Comparison of ENCODE assay signal across 18 cellular contexts in the genomic region with DNA sequence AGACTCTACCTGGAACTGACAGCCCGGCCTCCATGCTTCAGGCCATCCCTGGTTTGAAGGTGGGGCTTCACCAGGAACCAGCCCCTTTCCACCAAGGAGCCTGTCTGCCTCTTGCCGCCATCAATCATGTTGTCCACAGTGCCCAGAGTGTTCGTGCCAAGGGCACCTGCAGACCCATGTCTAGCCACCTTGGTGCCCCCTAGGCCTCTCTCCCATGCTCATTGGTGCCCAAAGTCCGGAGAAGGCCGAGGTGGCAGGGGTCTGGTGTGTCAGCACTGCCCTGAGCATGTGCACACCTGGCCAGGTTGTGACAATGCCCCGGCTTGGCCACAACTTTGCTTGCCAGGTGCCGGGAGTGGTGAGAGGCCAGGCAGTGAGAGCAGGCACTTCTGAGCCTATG.
"Had no signal": no experiment of that assay in that cellular context is flagged by ENCODE, and none has a peak within 500 bp of the region (broad histone marks: within the 10 kb centered on the region; RNA-seq: fewer than 3 reads in every experiment).

No MANE protein-coding gene starts in this region.

- H3K27me3 Mint-ChIP-seq: activated naive CD8-positive, alpha-beta T cell had no signal

- H3K9me3 Mint-ChIP-seq: activated CD4-positive, alpha-beta T cell treated with anti-CD3 and anti-CD28 coated beads, Interleukin-2, amount 10 ng/mL, durations not matched to agents 24 days and 14 days; activated CD8-positive, alpha-beta T cell treated with anti-CD3 and anti-CD28 coated beads for 36 hours; activated T-cell treated with anti-CD3 and anti-CD28 coated beads, Interleukin-2, amount 50 U/mL, for 72 hours; memory B cell; naive B cell; stimulated activated naive B cell treated with anti-CD40 and anti-IgM and Interleukin-4, amounts not matched to agents 10 μg/mL and 1 μg/mL and 100 μg/mL, for 72 hours had no signal

- H3K36me3 ChIP-seq: left lung, neural progenitor cell, pancreas, thyroid gland had no signal

- H3K27ac Mint-ChIP-seq: activated CD4-positive, alpha-beta T cell treated with anti-CD3 and anti-CD28 coated beads, Interleukin-2, amount 10 ng/mL, durations not matched to agents 24 days and 14 days; activated CD8-positive, alpha-beta T cell treated with anti-CD3 and anti-CD28 coated beads for 36 hours; activated naive CD8-positive, alpha-beta T cell; activated T-cell treated with anti-CD3 and anti-CD28 coated beads, Interleukin-2, amount 50 U/mL, for 72 hours; memory B cell; neural progenitor cell; stimulated activated naive B cell treated with anti-CD40 and anti-IgM and Interleukin-4, amounts not matched to agents 10 μg/mL and 1 μg/mL and 100 μg/mL, for 72 hours had no signal

- H3K4me3 ChIP-seq: dorsolateral prefrontal cortex, left lung, mucosa of descending colon, neural progenitor cell, pancreas, thyroid gland had no signal

- ATAC-seq: activated CD8-positive, alpha-beta T cell treated with anti-CD3 and anti-CD28 coated beads for 36 hours; activated T-cell treated with anti-CD3 and anti-CD28 coated beads, Interleukin-2, amount 50 U/mL, for 72 hours; left lung; mucosa of descending colon; pancreas; sciatic nerve; stimulated activated naive B cell treated with anti-CD40 and anti-IgM and Interleukin-4, amounts not matched to agents 10 μg/mL and 1 μg/mL and 100 μg/mL, for 72 hours had no signal

- H3K27ac ChIP-seq: dorsolateral prefrontal cortex, neural progenitor cell, pancreas had no signal

- H3K4me1 ChIP-seq: left lung, pancreas had no signal

- H3K4me1 Mint-ChIP-seq: activated CD4-positive, alpha-beta T cell treated with anti-CD3 and anti-CD28 coated beads, Interleukin-2, amount 10 ng/mL, durations not matched to agents 24 days and 14 days; memory B cell; naive B cell; stimulated activated naive B cell treated with anti-CD40 and anti-IgM and Interleukin-4, amounts not matched to agents 10 μg/mL and 1 μg/mL and 100 μg/mL, for 72 hours had no signal

- H3K4me3 Mint-ChIP-seq: activated CD4-positive, alpha-beta T cell treated with anti-CD3 and anti-CD28 coated beads, Interleukin-2, amount 10 ng/mL, durations not matched to agents 24 days and 14 days; activated CD8-positive, alpha-beta T cell treated with anti-CD3 and anti-CD28 coated beads for 36 hours; activated naive CD8-positive, alpha-beta T cell; activated T-cell treated with anti-CD3 and anti-CD28 coated beads, Interleukin-2, amount 50 U/mL, for 72 hours; memory B cell; naive B cell; neural progenitor cell; stimulated activated naive B cell treated with anti-CD40 and anti-IgM and Interleukin-4, amounts not matched to agents 10 μg/mL and 1 μg/mL and 100 μg/mL, for 72 hours had no signal

- DNase-seq: activated CD4-positive, alpha-beta T cell treated with anti-CD3 and anti-CD28 coated beads, Interleukin-2, amount 10 ng/mL, durations not matched to agents 24 days and 14 days; activated CD8-positive, alpha-beta T cell treated with anti-CD3 and anti-CD28 coated beads for 36 hours; activated gamma-delta T cell; activated T-cell treated with anti-CD3 and anti-CD28 coated beads, Interleukin-2, amount 50 U/mL, for 72 hours; amniotic stem cell; dorsolateral prefrontal cortex; kidney; left lung; mucosa of descending colon; naive B cell; pancreas; stimulated activated naive B cell treated with anti-CD40 and anti-IgM and Interleukin-4, amounts not matched to agents 10 μg/mL and 1 μg/mL and 100 μg/mL, for 72 hours; T1000; thyroid gland had no signal

- H3K9me3 ChIP-seq: left lung, mucosa of descending colon, pancreas, thyroid gland had no signal

- H3K36me3 Mint-ChIP-seq: activated naive CD8-positive, alpha-beta T cell; memory B cell; naive B cell; neural progenitor cell; stimulated activated naive B cell treated with anti-CD40 and anti-IgM and Interleukin-4, amounts not matched to agents 10 μg/mL and 1 μg/mL and 100 μg/mL, for 72 hours had no signal

- H3K27me3 ChIP-seq: neural progenitor cell, pancreas, thyroid gland had no signal
